32 cellular contexts compared by ENCODE assay signal in genomic region chr1:244458781-244459180, GRCh38. TPM values are rescaled to one million over a fixed set of nuclear protein-coding genes. Genes with fewer than 3 reads are reported as not detected.
DNase-seq lines count a peak whose midpoint lies in the region; ATAC-seq and TF ChIP-seq lines count a peak whose summit lies in the region.
"Had no signal": no experiment of that assay in that cellular context is flagged by ENCODE, and none has a peak within 500 bp of the region (broad histone marks: within the 10 kb centered on the region; RNA-seq: fewer than 3 reads in every experiment).

No MANE protein-coding gene starts in this region.

- H3K4me1 ChIP-seq in Caco-2 (peaks cover 54% of the 10 kb centered on the region), HEK293 (ENCODE audit: control insufficient read depth, insufficient read depth, low read length) (no peaks in the 10 kb centered on the region)

- DNase-seq in Caco-2 (peak; percentile 73 to 78), kidney tubule cell (ENCODE audit: low spot score) (peak; percentile 33), NCI-H146 (lab: John Stamatoyannopoulos, UW) (no peak)
- no peak for DNase-seq in naive thymus-derived CD8-positive, alpha-beta T cell
- DNase-seq: 8988T; ACHN; AML-193; BE2C; C1 segment of cervical spinal cord; Calu3; CD4-positive, alpha-beta memory T cell; CD4-positive, alpha-beta T cell; CD4-positive, CD25-positive, alpha-beta regulatory T cell; CD8-positive, alpha-beta memory T cell; CD8-positive, alpha-beta T cell; COR-L47; DMS 273 treated with DMSO at 0.1 percent for 48 hours; DMS153; DMS53; DMS79; DMS79 treated with DMSO at 0.1 percent for 48 hours; DND-41; EL had no signal

- POLR2A ChIA-PET in Caco-2 (lab: Charles Lee) (interaction anchor here (0.6 to 0.7 kb wide), 3 partner anchors 10 to 156 kb away, joined by 3 read pairs; no protein-coding TSS in a partner anchor), HEK293 (lab: Yijun Ruan, JAX) (interaction anchor here (0.6 to 1.4 kb wide), 3 partner anchors 8 to 326 kb away, joined by 3 to 4 read pairs (median 3); no protein-coding TSS in a partner anchor)
- POLR2A ChIA-PET in naive thymus-derived CD8-positive, alpha-beta T cell (lab: Charles Lee) = interaction anchor here (0.6 to 1.1 kb wide), 3 partner anchors 9 to 1204 kb away, joined by 3 to 8 read pairs (median 3); partner anchors contain the start of gene CEP170

- no TSS peak for BruUV-seq in Caco-2 (replicated peaks; lab: Mats Ljungman, UMichigan)

- peak overlapping the region; percentile 85 for H3K27ac Mint-ChIP-seq in Caco-2 (ENCODE audit: unreplicated experiment)
- no peak overlapping the region for H3K27ac Mint-ChIP-seq in naive thymus-derived CD8-positive, alpha-beta T cell
- H3K27ac Mint-ChIP-seq: B cell; CD14-positive monocyte; CD4-positive, alpha-beta memory T cell; CD4-positive, CD25-positive, alpha-beta regulatory T cell; CD8-positive, alpha-beta memory T cell; CD8-positive, alpha-beta T cell had no signal

- H3K4me3 ChIP-seq in Caco-2 (ENCODE audit: low read depth, low read length) (no peak overlapping the region), HEK293 (ENCODE audit: low read depth, low read length) (no peak overlapping the region)
- H3K4me3 ChIP-seq: A549; BLaER1; BLaER1 treated with 17β-estradiol and CSF1 and Interleukin-3, amounts not matched to agents 10 nM and 100 nM had no signal

- H3K36me3 Mint-ChIP-seq in Caco-2 (ENCODE audit: insufficient read depth, unreplicated experiment) = peaks cover 11% of the 10 kb centered on the region
- peaks cover 0 to 4% (median 2%) of the 10 kb centered on the region in 3 donors for H3K36me3 Mint-ChIP-seq in naive thymus-derived CD8-positive, alpha-beta T cell
- H3K36me3 Mint-ChIP-seq: CD4-positive, CD25-positive, alpha-beta regulatory T cell; CD8-positive, alpha-beta T cell had no signal

- CTCF ChIA-PET in Caco-2 (lab: Charles Lee) (no interaction called here), HEK293 (lab: Yijun Ruan, JAX) (no interaction called here)

- peak overlapping the region; percentile 57 for H3K4me3 Mint-ChIP-seq in Caco-2 (ENCODE audit: unreplicated experiment)
- H3K4me3 Mint-ChIP-seq in naive thymus-derived CD8-positive, alpha-beta T cell = no peak overlapping the region
- H3K4me3 Mint-ChIP-seq: B cell; CD14-positive monocyte; CD4-positive, alpha-beta memory T cell had no signal

- ATAC-seq in GM19328 (IDR thresholded peaks at IDR 0.05; ENCODE audit: unreplicated experiment) = no peak
- no peak for ATAC-seq in naive thymus-derived CD8-positive, alpha-beta T cell
- ATAC-seq: A549; CD8-positive, alpha-beta T cell had no signal

- no peak for TF ChIP-seq CTCF in Caco-2 (IDR thresholded peaks at IDR 0.05; ENCODE audit: insufficient read depth in 1 of 2, low read depth in 1 of 2, low read length in 1 of 2, severe bottlenecking in 1 of 2, unreplicated experiment in 1 of 2)
- TF ChIP-seq CTCF in HEK293 (tag by site-specific recombination; IDR thresholded peaks at IDR 0.05) = no peak

- H3K27me3 ChIP-seq in Caco-2 (replicated peaks; ENCODE audit: control insufficient read depth, insufficient read depth, low read length) = no peaks in the 10 kb centered on the region
- H3K27me3 ChIP-seq: BE2C; BLaER1; BLaER1 treated with 17β-estradiol and CSF1 and Interleukin-3, amounts not matched to agents 10 nM and 100 nM had no signal

- H3K36me3 ChIP-seq in Caco-2 (ENCODE audit: control insufficient read depth, insufficient read depth, low read length) (no peaks in the 10 kb centered on the region), HEK293 (ENCODE audit: control insufficient read depth in 2 of 2, insufficient read depth in 1 of 2, low read length in 2 of 2) (no peaks in the 10 kb centered on the region)
- H3K36me3 ChIP-seq: BE2C, BLaER1 had no signal

- H3K27ac ChIP-seq in HEK293 (ENCODE audit: extremely low read depth, low read depth, low read length) = no peak overlapping the region
- H3K27ac ChIP-seq: 22Rv1; A549; BLaER1; BLaER1 treated with 17β-estradiol and CSF1 and Interleukin-3, amounts not matched to agents 10 nM and 100 nM; C4-2B had no signal

- H3K9me3 Mint-ChIP-seq in Caco-2 (ENCODE audit: unreplicated experiment) = no peaks in the 10 kb centered on the region
- H3K9me3 Mint-ChIP-seq in naive thymus-derived CD8-positive, alpha-beta T cell = peaks cover 0 to 4% (median 0%) of the 10 kb centered on the region in 9 donors
- H3K9me3 Mint-ChIP-seq: CD4-positive, alpha-beta memory T cell; CD4-positive, alpha-beta T cell; CD8-positive, alpha-beta memory T cell; CD8-positive, alpha-beta T cell had no signal

- no peaks in the 10 kb centered on the region for H3K27me3 Mint-ChIP-seq in Caco-2 (ENCODE audit: insufficient read depth, unreplicated experiment)
- H3K27me3 Mint-ChIP-seq in naive thymus-derived CD8-positive, alpha-beta T cell = no peaks in the 10 kb centered on the region
- H3K27me3 Mint-ChIP-seq: B cell; CD4-positive, alpha-beta memory T cell; CD4-positive, alpha-beta T cell; CD4-positive, CD25-positive, alpha-beta regulatory T cell had no signal

- intact Hi-C loops in Caco-2 (cut with micrococcal nuclease; ENCODE audit: unreplicated experiment) = loop anchor here (2.0 to 10.0 kb wide), 3 partner anchors 98 to 376 kb away; partner anchors contain the start of gene COX20

- H3K9me3 ChIP-seq in Caco-2 (no peaks in the 10 kb centered on the region), HEK293 (ENCODE audit: control insufficient read depth, insufficient read depth, low read depth, low read length) (no peaks in the 10 kb centered on the region)
- H3K9me3 ChIP-seq: A549, BE2C had no signal

- peaks cover 42% of the 10 kb centered on the region for H3K4me1 Mint-ChIP-seq in Caco-2 (ENCODE audit: low read depth, unreplicated experiment)
- peaks cover 5 to 19% (median 15%) of the 10 kb centered on the region in 4 donors for H3K4me1 Mint-ChIP-seq in naive thymus-derived CD8-positive, alpha-beta T cell

TF ChIP-seq in HEK293, 187 proteins besides CTCF, POLR2A, EP300 and RAD21:
- TF ChIP-seq KLF10 (tag by site-specific recombination; IDR thresholded peaks at IDR 0.05) (no peak), ZNF175 (tag by site-specific recombination; IDR thresholded peaks at IDR 0.05) (no peak), ZNF639 (tag by site-specific recombination; IDR thresholded peaks at IDR 0.05) (no peak), ZNF529 (tag by site-specific recombination; IDR thresholded peaks at IDR 0.05; ENCODE audit: insufficient replicate concordance) (peak; percentile 19), SETDB1 (IDR thresholded peaks at IDR 0.05; ENCODE audit: insufficient read length, low read length) (peak; percentile 73), ZBTB20 (tag by site-specific recombination; IDR thresholded peaks at IDR 0.05) (no peak)
TF ChIP-seq in HEK293: peak in this region for 2.

RNA-seq across cellular contexts. Expression of gene CATSPERE, which starts 2.3 kb away (rescaled TPM):
- 0.14 and 0.79 TPM in 2 replicates for total RNA-seq in Caco-2 (2022)
- 1 to 10 TPM; 2.4 to 2.7 TPM for total RNA-seq in naive thymus-derived CD8-positive, alpha-beta T cell
- 1 to 10 TPM in 1 of 3 donors, under 1 TPM in 2; 0.22 to 1.2 (median 0.61) TPM for polyA plus RNA-seq in naive thymus-derived CD8-positive, alpha-beta T cell
- polyA plus RNA-seq: CD14-positive monocyte had no signal

RNA-seq across cellular contexts. Expression of gene ADSS2, which starts 7.1 kb away (rescaled TPM):
- 69.3 and 73.9 TPM in 2 replicates for total RNA-seq in Caco-2 (2022)
- 10 to 100 TPM; 59.3 to 62.0 TPM for total RNA-seq in naive thymus-derived CD8-positive, alpha-beta T cell
- polyA plus RNA-seq in naive thymus-derived CD8-positive, alpha-beta T cell = 10 to 100 TPM; 24.6 to 28.0 (median 27.5) TPM

Comparison
In these comparisons a context has a peak if more than half of its experiments do, and no peak if none do; other contexts are left out.
1. DNase-seq: peak in Caco-2 (2 of 2) and kidney tubule cell (single experiment); none in NCI-H146 (single experiment) and naive thymus-derived CD8-positive, alpha-beta T cell (0 of 10).